ENCODE assay signal across 8 cellular contexts in the genomic region with DNA sequence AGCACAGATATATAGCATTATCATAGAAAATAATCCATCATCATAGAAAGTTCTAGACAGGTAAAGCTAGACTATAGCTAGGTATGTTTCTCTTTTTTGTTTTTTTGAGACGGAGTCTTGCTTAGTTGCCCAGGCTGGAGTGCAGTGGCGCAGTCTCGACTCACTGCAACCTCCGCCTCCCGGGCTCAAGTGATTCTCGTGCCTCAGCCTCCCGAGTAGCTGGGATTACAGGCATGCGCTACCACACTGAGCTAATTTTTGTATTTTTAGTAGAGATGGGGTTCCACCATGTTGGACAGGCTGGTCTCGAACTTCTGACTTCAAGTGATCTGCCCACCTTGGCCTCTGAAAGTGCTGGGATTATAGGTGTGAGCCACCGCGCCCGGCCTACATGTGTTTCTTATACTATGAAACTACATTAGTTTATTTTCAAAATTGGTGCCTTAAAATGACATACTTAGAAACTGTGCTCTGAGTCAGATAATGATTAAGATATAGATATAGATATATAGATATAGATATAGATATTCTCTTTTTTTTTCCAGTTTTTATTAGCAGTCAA. TPM values are rescaled to one million over a fixed set of nuclear protein-coding genes. Genes with fewer than 3 reads are reported as not detected.
DNase-seq lines count a peak whose midpoint lies in the region; ATAC-seq, FAIRE-seq and TF ChIP-seq lines count a peak whose summit lies in the region.
"Not testable (repeated sequence)": the region's sequence is repeated elsewhere in the genome, so short reads cannot be mapped to it uniquely, and the experiment has no call there.

No MANE protein-coding gene starts in this region.

- H3K27me3 ChIP-seq in CD8-positive, alpha-beta T cell (ENCODE audit: insufficient read depth, low read length); KMS-11 (ENCODE audit: insufficient read depth, low read depth); astrocyte (ENCODE audit: insufficient read depth, low read length); kidney epithelial cell (ENCODE audit: control insufficient read depth, insufficient read depth, low read length); parathyroid adenoma (ENCODE audit: control insufficient read depth, insufficient read depth, low read length); thymus (ENCODE audit: control insufficient read depth, insufficient read depth): not testable (repeated sequence)

- not testable (repeated sequence) for ATAC-seq in CD8-positive, alpha-beta T cell

- POLR2A ChIA-PET in CD8-positive, alpha-beta T cell (lab: Charles Lee) = interaction anchor here (1.3 kb wide), 1 partner anchor 10 kb away, joined by 3 read pairs; no protein-coding TSS in a partner anchor

- H3K4me3 ChIP-seq in CD8-positive, alpha-beta T cell (ENCODE audit: low read depth, low read length) = peak overlapping the region; percentile 82
- H3K4me3 ChIP-seq in KMS-11 (IDR thresholded peaks at IDR 0.05; ENCODE audit: insufficient read depth, low read depth, low read length); parathyroid adenoma (ENCODE audit: low read depth, low read length): not testable (repeated sequence)
- H3K4me3 ChIP-seq in WI38 (ENCODE audit: low read depth, low read length) (peak overlapping the region; percentile 83), astrocyte (ENCODE audit: insufficient read depth, low read depth, low read length) (peak overlapping the region; percentile 97), kidney epithelial cell (ENCODE audit: low read depth, low read length) (peak overlapping the region; percentile 98), thymus (ENCODE audit: low read length) (peak overlapping the region; percentile 93)

- not testable (repeated sequence) for H4K20me1 ChIP-seq in KMS-11 (ENCODE audit: insufficient read depth)
- peaks cover 28% of the 10 kb centered on the region for H4K20me1 ChIP-seq in astrocyte (ENCODE audit: insufficient read depth, low read length)

- intact Hi-C loops in CD8-positive, alpha-beta T cell (cut with DNase I, micrococcal nuclease) = loop anchor here in 1 of 2 experiments (5.0 kb wide), 4 partner anchors 460 to 1160 kb away; a partner anchor contains a TSS

- not testable (repeated sequence) for H3K9me3 Mint-ChIP-seq in CD8-positive, alpha-beta T cell
- H3K9me3 Mint-ChIP-seq in astrocyte (ENCODE audit: unreplicated experiment) = peaks cover 13% of the 10 kb centered on the region

- not testable (repeated sequence) for H3K27ac ChIP-seq in CD8-positive, alpha-beta T cell (ENCODE audit: low read depth, low read length); astrocyte (ENCODE audit: low read depth, low read length); parathyroid adenoma; thymus (ENCODE audit: low read depth)
- H3K27ac ChIP-seq in KMS-11 = peak overlapping the region; percentile 92; the same call in 1 of the 2 replicates

- not testable (repeated sequence) for H3K9me3 ChIP-seq in CD8-positive, alpha-beta T cell (ENCODE audit: low read length); astrocyte (ENCODE audit: insufficient read depth, low read depth, low read length); parathyroid adenoma (ENCODE audit: control insufficient read depth, low read length); thymus (ENCODE audit: control insufficient read depth)

- peaks cover 40% of the 10 kb centered on the region for H3K4me1 Mint-ChIP-seq in CD8-positive, alpha-beta T cell (ENCODE audit: low read depth)
- peaks cover 12% of the 10 kb centered on the region for H3K4me1 Mint-ChIP-seq in astrocyte (ENCODE audit: low read depth, unreplicated experiment)

- H3K4me1 ChIP-seq in CD8-positive, alpha-beta T cell (ENCODE audit: insufficient read depth, low read length) = peaks cover 28% of the 10 kb centered on the region
- H3K4me1 ChIP-seq in KMS-11 (ENCODE audit: low read depth, poor library complexity, severe bottlenecking) = peaks cover 26% of the 10 kb centered on the region
- not testable (repeated sequence) for H3K4me1 ChIP-seq in astrocyte (ENCODE audit: insufficient read depth, low read length); thymus (ENCODE audit: control insufficient read depth, insufficient read depth, low read length)
- peaks cover 16% of the 10 kb centered on the region for H3K4me1 ChIP-seq in parathyroid adenoma

- H3K4me2 ChIP-seq in KMS-11 = peak overlapping the region; percentile 69
- H3K4me2 ChIP-seq in astrocyte (ENCODE audit: low read length) = peak overlapping the region; percentile 88
- peak overlapping the region; percentile 97 for H3K4me2 ChIP-seq in parathyroid adenoma (ENCODE audit: low read length)

- 95% methylated on average over 12 of the region's 12 CpGs for WGBS in thymus

- not testable (repeated sequence) for FAIRE-seq in astrocyte (lab: Jason Lieb, UNC)

- CTCF ChIA-PET in CD8-positive, alpha-beta T cell (lab: Charles Lee) = not testable (repeated sequence)

- H2AFZ ChIP-seq in KMS-11 (ENCODE audit: low read depth); astrocyte (ENCODE audit: low read depth, low read length); parathyroid adenoma: not testable (repeated sequence)

- TF ChIP-seq CTCF in CD8-positive, alpha-beta T cell (IDR thresholded peaks at IDR 0.05); KMS-11 (conservative IDR thresholded peaks at IDR 0.05; ENCODE audit: low read depth, low read length); WI38 (IDR thresholded peaks at IDR 0.05; ENCODE audit: low read depth, low read length); astrocyte (IDR thresholded peaks at IDR 0.05; ENCODE audit: insufficient read depth, low read depth, low read length); kidney epithelial cell (IDR thresholded peaks at IDR 0.05; ENCODE audit: insufficient read depth, low read length, poor library complexity, severe bottlenecking); parathyroid adenoma (IDR thresholded peaks at IDR 0.05): not testable (repeated sequence)

- H3K36me3 ChIP-seq in CD8-positive, alpha-beta T cell (ENCODE audit: insufficient read depth, low read length); KMS-11 (ENCODE audit: insufficient read depth); astrocyte (ENCODE audit: insufficient read depth, low read length); kidney epithelial cell (ENCODE audit: control insufficient read depth, insufficient read depth, low read length); parathyroid adenoma (ENCODE audit: control insufficient read depth, insufficient read depth, low read length): not testable (repeated sequence)
- peaks cover 15% of the 10 kb centered on the region for H3K36me3 ChIP-seq in thymus (ENCODE audit: control insufficient read depth, insufficient read depth)

- H3K79me2 ChIP-seq in KMS-11 (ENCODE audit: insufficient read depth, low read depth) (peaks cover 56% of the 10 kb centered on the region), astrocyte (ENCODE audit: insufficient read depth, low read length) (peaks cover 59% of the 10 kb centered on the region), parathyroid adenoma (peaks cover 27% of the 10 kb centered on the region)

- not testable (repeated sequence) for H3K27me3 Mint-ChIP-seq in CD8-positive, alpha-beta T cell (ENCODE audit: low read depth); astrocyte (ENCODE audit: low read depth, unreplicated experiment)

- H3K4me3 Mint-ChIP-seq in CD8-positive, alpha-beta T cell = peak overlapping the region; percentile 99
- peak overlapping the region; percentile 100 for H3K4me3 Mint-ChIP-seq in astrocyte (ENCODE audit: unreplicated experiment)

- H3K9ac ChIP-seq in KMS-11 (peak overlapping the region; percentile 91; the same call in 1 of the 2 replicates), astrocyte (ENCODE audit: low read length) (peak overlapping the region; percentile 96)
- H3K9ac ChIP-seq in parathyroid adenoma = not testable (repeated sequence)

- not testable (repeated sequence) for TF ChIP-seq POLR2A in erythroblast (IDR thresholded peaks at IDR 0.05; ENCODE audit: low read length)

- not testable (repeated sequence) for H3K27ac Mint-ChIP-seq in CD8-positive, alpha-beta T cell; astrocyte (ENCODE audit: unreplicated experiment)

- not testable (repeated sequence) for DNase-seq in CD8-positive, alpha-beta T cell; astrocyte (ENCODE audit: low read depth); kidney epithelial cell (ENCODE audit: low read depth)
- DNase-seq in erythroblast (lab: John Stamatoyannopoulos, UW) = peak; percentile 8 to 29

- peaks cover 26% of the 10 kb centered on the region for H3K36me3 Mint-ChIP-seq in CD8-positive, alpha-beta T cell
- H3K36me3 Mint-ChIP-seq in astrocyte (ENCODE audit: low read depth, unreplicated experiment) = peaks cover 18% of the 10 kb centered on the region

RNA-seq across cellular contexts. Expression of a gene that starts 1.5 kb away (rescaled TPM):
- 10 to 100 TPM; 16.3 to 17.5 TPM for total RNA-seq in CD8-positive, alpha-beta T cell
- total RNA-seq in astrocyte = 7.5 and 7.9 TPM in 2 replicates
- total RNA-seq in kidney epithelial cell = 9.2 and 13.0 TPM in 2 replicates
- 10.0 TPM for polyA plus RNA-seq in thymus

RNA-seq across cellular contexts. Expression of a gene that starts 42.7 kb away (rescaled TPM):
- total RNA-seq in CD8-positive, alpha-beta T cell = 10 to 100 TPM; 20.5 to 22.2 TPM
- total RNA-seq in astrocyte (9.0 and 9.2 TPM in 2 replicates), kidney epithelial cell (7.3 and 9.0 TPM in 2 replicates)
- 5.5 TPM for polyA plus RNA-seq in thymus

RNA-seq across cellular contexts. Expression of a gene that starts 42.7 kb away (rescaled TPM):
- total RNA-seq in CD8-positive, alpha-beta T cell = 10 to 100 TPM; 40.1 to 48.3 TPM
- 21.7 and 24.4 TPM in 2 replicates for total RNA-seq in astrocyte
- total RNA-seq in kidney epithelial cell = 27.0 and 29.5 TPM in 2 replicates
- 16.3 TPM for polyA plus RNA-seq in thymus
